Comparison of ENCODE assay signal across 23 cellular contexts in the genomic region with DNA sequence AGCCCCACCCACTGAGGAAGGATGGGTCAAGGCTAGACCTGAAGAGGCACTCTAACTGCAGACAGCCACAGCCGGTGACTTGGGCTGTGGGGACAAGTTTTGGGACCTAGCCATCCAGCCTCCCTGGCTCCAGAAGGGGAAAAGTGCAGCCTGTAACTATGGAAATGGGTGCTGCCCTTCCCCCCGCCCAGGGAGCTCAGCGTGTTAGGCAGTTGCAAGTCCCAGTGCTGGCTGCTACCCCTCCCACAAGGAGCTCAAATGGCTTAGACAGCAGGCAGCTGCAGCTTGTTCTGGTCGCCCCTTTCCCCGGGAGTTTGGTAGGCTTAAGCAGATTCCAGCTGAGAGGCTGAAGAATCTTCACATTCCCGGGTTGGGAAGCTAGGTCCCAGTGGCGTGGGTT.
A peak's percentile ranks its signal among the peaks of the same experiment; 100 is the strongest.
DNase-seq lines count a peak whose midpoint lies in the region; ATAC-seq and TF ChIP-seq lines count a peak whose summit lies in the region.
"Had no signal": no experiment of that assay in that cellular context is flagged by ENCODE, and none has a peak within 500 bp of the region (broad histone marks: within the 10 kb centered on the region; RNA-seq: fewer than 3 reads in every experiment).

No MANE protein-coding gene starts in this region.

- no peak overlapping the region for H3K4ac ChIP-seq in mesendoderm (ENCODE audit: low read depth, low read length)

- no peak overlapping the region for H2AK5ac ChIP-seq in mesendoderm (ENCODE audit: low read length)

- intact Hi-C loops in PC-9 (cut with micrococcal nuclease; ENCODE audit: unreplicated experiment): no loop called here

- H3K79me2 ChIP-seq in mesendoderm (ENCODE audit: control insufficient read depth, insufficient read depth, low read length): no peaks in the 10 kb centered on the region
- no peaks in the 10 kb centered on the region for H3K79me2 ChIP-seq in PC-9 (ENCODE audit: low read depth)

- no peaks in the 10 kb centered on the region for H3K36me3 Mint-ChIP-seq in WTC11
- H3K36me3 Mint-ChIP-seq: CD4-positive, alpha-beta memory T cell had no signal

- H3K36me3 ChIP-seq in mesendoderm (ENCODE audit: control insufficient read depth, insufficient read depth, low read length) (no peaks in the 10 kb centered on the region), PC-9 (ENCODE audit: low read depth) (no peaks in the 10 kb centered on the region)
- H3K36me3 ChIP-seq: BLaER1 treated with 17β-estradiol and CSF1 and Interleukin-3, amounts not matched to agents 10 nM and 100 nM had no signal

- no peak overlapping the region for H3K4me2 ChIP-seq in mesendoderm (ENCODE audit: low read length)
- no peak overlapping the region for H3K4me2 ChIP-seq in PC-9
- H3K4me2 ChIP-seq: BLaER1 treated with 17β-estradiol and CSF1 and Interleukin-3, amounts not matched to agents 10 nM and 100 nM had no signal

- peak; percentile 46 for ATAC-seq in WTC11
- ATAC-seq: GM12878 had no signal

- H2BK5ac ChIP-seq in mesendoderm (ENCODE audit: low read length): no peak overlapping the region

- H3K4me3 Mint-ChIP-seq in WTC11: no peak overlapping the region
- H3K4me3 Mint-ChIP-seq: CD4-positive, alpha-beta memory T cell had no signal

- no peaks in the 10 kb centered on the region for H3K27me3 ChIP-seq in mesendoderm (ENCODE audit: insufficient read depth, low read length, poor library complexity)
- H3K27me3 ChIP-seq in PC-9 (ENCODE audit: insufficient read depth, low read depth): no peaks in the 10 kb centered on the region
- H3K27me3 ChIP-seq: BLaER1 treated with 17β-estradiol and CSF1 and Interleukin-3, amounts not matched to agents 10 nM and 100 nM had no signal

- DNase-seq in NCI-H524 (lab: John Stamatoyannopoulos, UW) (peak; percentile 27 to 60), NCI-H524 treated with DMSO at 0.1 percent for 48 hours (lab: John Stamatoyannopoulos, UW) (no peak), WTC11 (ENCODE audit: low spot score) (peak; percentile 29), mesendoderm (peak; percentile 29), PC-9 (no peak), NCI-H526 (lab: John Stamatoyannopoulos, UW) (no peak), SHP77 (lab: John Stamatoyannopoulos, UW) (no peak)
- no peak for DNase-seq in NK-92 treated with Interleukin-12 subunit alpha and Interleukin-12 subunit beta, amount 100 ng/mL, for 24 hours (lab: John Stamatoyannopoulos, UW)
- DNase-seq: 8988T; Caco-2; CD4-positive, alpha-beta memory T cell; DMS 273 treated with DMSO at 0.1 percent for 48 hours; DMS79 treated with DMSO at 0.1 percent for 48 hours; KG1; NCI-H1092; NCI-H2029 treated with DMSO at 0.1 percent for 48 hours; NCI-H2171 treated with DMSO at 0.1 percent for 48 hours; NCI-H69; OCI-M1; Right ventricle myocardium superior had no signal

- no peak overlapping the region for H3K18ac ChIP-seq in mesendoderm (ENCODE audit: low read length)

- no peaks in the 10 kb centered on the region for H3F3A ChIP-seq in PC-9 (ENCODE audit: insufficient read depth, low read depth)

- no TSS peak for BruUV-seq in PC-9 (replicated peaks; lab: Mats Ljungman, UMichigan)

- H4K8ac ChIP-seq in mesendoderm (ENCODE audit: low read depth, low read length): no peak overlapping the region

- H3K27me3 Mint-ChIP-seq in WTC11 (ENCODE audit: low read depth): no peaks in the 10 kb centered on the region
- H3K27me3 Mint-ChIP-seq: CD4-positive, alpha-beta memory T cell had no signal

- peaks cover 3% of the 10 kb centered on the region for H3K4me1 Mint-ChIP-seq in WTC11
- H3K4me1 Mint-ChIP-seq: CD4-positive, alpha-beta memory T cell had no signal

- no peak overlapping the region for H3K9ac ChIP-seq in mesendoderm (ENCODE audit: low read length)
- H3K9ac ChIP-seq: BLaER1 treated with 17β-estradiol and CSF1 and Interleukin-3, amounts not matched to agents 10 nM and 100 nM had no signal

- no peaks in the 10 kb centered on the region for H3K9me3 ChIP-seq in PC-9 (ENCODE audit: insufficient read depth, low read depth)
- H3K9me3 ChIP-seq: Caco-2 had no signal

- no peak overlapping the region for H3K4me3 ChIP-seq in mesendoderm (ENCODE audit: low read length)
- no peak overlapping the region for H3K4me3 ChIP-seq in PC-9
- H3K4me3 ChIP-seq: BLaER1 treated with 17β-estradiol and CSF1 and Interleukin-3, amounts not matched to agents 10 nM and 100 nM; GM12878; SK-N-MC had no signal

- no CpG with 5 or more reads among the region's 7 CpGs for WGBS in mesendoderm (ENCODE audit: extremely low coverage, insufficient coverage, low lambda C conversion rate)

- TF ChIP-seq CTCF in WTC11 (IDR thresholded peaks at IDR 0.05) (no peak), PC-9 (conservative IDR thresholded peaks at IDR 0.05) (no peak)

- no peaks in the 10 kb centered on the region for H3K9me2 ChIP-seq in PC-9 (ENCODE audit: insufficient read depth)

- H3K9me3 Mint-ChIP-seq in WTC11: peaks cover 10% of the 10 kb centered on the region; the same call in 1 of the 2 replicates

- H3K23ac ChIP-seq in mesendoderm (ENCODE audit: low read length): no peak overlapping the region

- no peak overlapping the region for H2BK15ac ChIP-seq in mesendoderm (replicated peaks; ENCODE audit: low read depth)

- no peaks in the 10 kb centered on the region for H4K20me1 ChIP-seq in PC-9 (ENCODE audit: insufficient read depth)
- H4K20me1 ChIP-seq: BLaER1 treated with 17β-estradiol and CSF1 and Interleukin-3, amounts not matched to agents 10 nM and 100 nM had no signal

- no peak overlapping the region for H3K56ac ChIP-seq in mesendoderm (ENCODE audit: low read length)

- H2BK120ac ChIP-seq in mesendoderm (ENCODE audit: low read depth, low read length): no peak overlapping the region

- CTCF ChIA-PET in WTC11 (lab: Charles Lee) (no interaction called here), PC-9 (lab: Charles Lee) (no interaction called here)

- POLR2A ChIA-PET in WTC11 (lab: Charles Lee) (no interaction called here), PC-9 (lab: Charles Lee; ENCODE audit: unreplicated experiment) (no interaction called here)

- H3K4me1 ChIP-seq in mesendoderm (ENCODE audit: control insufficient read depth, low read depth, low read length): no peaks in the 10 kb centered on the region
- no peaks in the 10 kb centered on the region for H3K4me1 ChIP-seq in PC-9 (replicated peaks; ENCODE audit: insufficient read depth)
- H3K4me1 ChIP-seq: Caco-2 had no signal

- no peak overlapping the region for H2AFZ ChIP-seq in PC-9

- H3K27ac ChIP-seq in mesendoderm (ENCODE audit: low read depth, low read length) (no peak overlapping the region), PC-9 (no peak overlapping the region)
- H3K27ac ChIP-seq: BLaER1 treated with 17β-estradiol and CSF1 and Interleukin-3, amounts not matched to agents 10 nM and 100 nM; SK-N-MC had no signal

- H3K27ac Mint-ChIP-seq in WTC11: no peak overlapping the region
- H3K27ac Mint-ChIP-seq: CD4-positive, alpha-beta memory T cell had no signal

- H3K79me1 ChIP-seq in mesendoderm (ENCODE audit: low read length): no peaks in the 10 kb centered on the region

- no peak overlapping the region for H4K5ac ChIP-seq in mesendoderm (ENCODE audit: low read length)

TF ChIP-seq in WTC11, 78 proteins besides CTCF, POLR2A, EP300 and RAD21 (continues in another document):
- TF ChIP-seq MXD4 (CRISPR knock-in tag; IDR thresholded peaks at IDR 0.05; ENCODE audit: borderline replicate concordance): no peak
- TF ChIP-seq PRDM15 (CRISPR knock-in tag; IDR thresholded peaks at IDR 0.05): no peak
- TF ChIP-seq PREB (CRISPR knock-in tag; IDR thresholded peaks at IDR 0.05; ENCODE audit: borderline replicate concordance): no peak
- no peak for TF ChIP-seq JAZF1 (CRISPR knock-in tag; IDR thresholded peaks at IDR 0.05)
- TF ChIP-seq ZNF263 (CRISPR knock-in tag; IDR thresholded peaks at IDR 0.05; ENCODE audit: low read depth): no peak
- TF ChIP-seq ZNF317 (CRISPR knock-in tag; IDR thresholded peaks at IDR 0.05; ENCODE audit: borderline replicate concordance, low read depth): no peak

Comparison
In these comparisons a context has a peak if more than half of its experiments do, and no peak if none do; other contexts are left out.
1. DNase-seq: peak in NCI-H524 (2 of 2), WTC11 (single experiment) and mesendoderm (single experiment); none in NCI-H524 treated with DMSO at 0.1 percent for 48 hours (single experiment), NK-92 treated with Interleukin-12 subunit alpha and Interleukin-12 subunit beta, amount 100 ng/mL, for 24 hours (single experiment), PC-9 (0 of 2), NCI-H526 (0 of 2) and SHP77 (0 of 2).